Comparison of ENCODE assay signal across 1 cellular context in the genomic region with DNA sequence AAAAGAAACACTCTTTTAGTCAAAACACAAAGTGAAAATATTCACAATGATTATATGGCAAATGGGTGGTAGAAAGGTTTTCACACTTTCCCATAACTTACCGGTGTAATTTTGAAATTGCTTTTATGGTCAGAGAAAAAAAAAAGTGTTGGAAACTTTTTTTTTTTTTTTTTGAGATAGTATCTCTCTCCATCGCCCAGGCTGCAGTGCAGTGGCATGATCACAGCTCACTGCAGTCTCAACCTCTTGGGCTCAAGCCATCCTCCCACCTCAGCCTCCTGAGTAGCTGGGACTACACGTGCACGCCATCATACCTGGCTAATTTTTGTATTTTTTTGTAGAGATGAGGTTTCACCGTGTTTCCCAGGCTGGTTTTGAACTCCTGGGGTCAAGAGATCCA.
TF ChIP-seq lines count a peak whose summit lies in the region.

No MANE protein-coding gene starts in this region.

TF ChIP-seq in HepG2, 621 proteins besides CTCF, POLR2A, EP300 and RAD21 (continued from another document):
- TF ChIP-seq, protein P1, sequence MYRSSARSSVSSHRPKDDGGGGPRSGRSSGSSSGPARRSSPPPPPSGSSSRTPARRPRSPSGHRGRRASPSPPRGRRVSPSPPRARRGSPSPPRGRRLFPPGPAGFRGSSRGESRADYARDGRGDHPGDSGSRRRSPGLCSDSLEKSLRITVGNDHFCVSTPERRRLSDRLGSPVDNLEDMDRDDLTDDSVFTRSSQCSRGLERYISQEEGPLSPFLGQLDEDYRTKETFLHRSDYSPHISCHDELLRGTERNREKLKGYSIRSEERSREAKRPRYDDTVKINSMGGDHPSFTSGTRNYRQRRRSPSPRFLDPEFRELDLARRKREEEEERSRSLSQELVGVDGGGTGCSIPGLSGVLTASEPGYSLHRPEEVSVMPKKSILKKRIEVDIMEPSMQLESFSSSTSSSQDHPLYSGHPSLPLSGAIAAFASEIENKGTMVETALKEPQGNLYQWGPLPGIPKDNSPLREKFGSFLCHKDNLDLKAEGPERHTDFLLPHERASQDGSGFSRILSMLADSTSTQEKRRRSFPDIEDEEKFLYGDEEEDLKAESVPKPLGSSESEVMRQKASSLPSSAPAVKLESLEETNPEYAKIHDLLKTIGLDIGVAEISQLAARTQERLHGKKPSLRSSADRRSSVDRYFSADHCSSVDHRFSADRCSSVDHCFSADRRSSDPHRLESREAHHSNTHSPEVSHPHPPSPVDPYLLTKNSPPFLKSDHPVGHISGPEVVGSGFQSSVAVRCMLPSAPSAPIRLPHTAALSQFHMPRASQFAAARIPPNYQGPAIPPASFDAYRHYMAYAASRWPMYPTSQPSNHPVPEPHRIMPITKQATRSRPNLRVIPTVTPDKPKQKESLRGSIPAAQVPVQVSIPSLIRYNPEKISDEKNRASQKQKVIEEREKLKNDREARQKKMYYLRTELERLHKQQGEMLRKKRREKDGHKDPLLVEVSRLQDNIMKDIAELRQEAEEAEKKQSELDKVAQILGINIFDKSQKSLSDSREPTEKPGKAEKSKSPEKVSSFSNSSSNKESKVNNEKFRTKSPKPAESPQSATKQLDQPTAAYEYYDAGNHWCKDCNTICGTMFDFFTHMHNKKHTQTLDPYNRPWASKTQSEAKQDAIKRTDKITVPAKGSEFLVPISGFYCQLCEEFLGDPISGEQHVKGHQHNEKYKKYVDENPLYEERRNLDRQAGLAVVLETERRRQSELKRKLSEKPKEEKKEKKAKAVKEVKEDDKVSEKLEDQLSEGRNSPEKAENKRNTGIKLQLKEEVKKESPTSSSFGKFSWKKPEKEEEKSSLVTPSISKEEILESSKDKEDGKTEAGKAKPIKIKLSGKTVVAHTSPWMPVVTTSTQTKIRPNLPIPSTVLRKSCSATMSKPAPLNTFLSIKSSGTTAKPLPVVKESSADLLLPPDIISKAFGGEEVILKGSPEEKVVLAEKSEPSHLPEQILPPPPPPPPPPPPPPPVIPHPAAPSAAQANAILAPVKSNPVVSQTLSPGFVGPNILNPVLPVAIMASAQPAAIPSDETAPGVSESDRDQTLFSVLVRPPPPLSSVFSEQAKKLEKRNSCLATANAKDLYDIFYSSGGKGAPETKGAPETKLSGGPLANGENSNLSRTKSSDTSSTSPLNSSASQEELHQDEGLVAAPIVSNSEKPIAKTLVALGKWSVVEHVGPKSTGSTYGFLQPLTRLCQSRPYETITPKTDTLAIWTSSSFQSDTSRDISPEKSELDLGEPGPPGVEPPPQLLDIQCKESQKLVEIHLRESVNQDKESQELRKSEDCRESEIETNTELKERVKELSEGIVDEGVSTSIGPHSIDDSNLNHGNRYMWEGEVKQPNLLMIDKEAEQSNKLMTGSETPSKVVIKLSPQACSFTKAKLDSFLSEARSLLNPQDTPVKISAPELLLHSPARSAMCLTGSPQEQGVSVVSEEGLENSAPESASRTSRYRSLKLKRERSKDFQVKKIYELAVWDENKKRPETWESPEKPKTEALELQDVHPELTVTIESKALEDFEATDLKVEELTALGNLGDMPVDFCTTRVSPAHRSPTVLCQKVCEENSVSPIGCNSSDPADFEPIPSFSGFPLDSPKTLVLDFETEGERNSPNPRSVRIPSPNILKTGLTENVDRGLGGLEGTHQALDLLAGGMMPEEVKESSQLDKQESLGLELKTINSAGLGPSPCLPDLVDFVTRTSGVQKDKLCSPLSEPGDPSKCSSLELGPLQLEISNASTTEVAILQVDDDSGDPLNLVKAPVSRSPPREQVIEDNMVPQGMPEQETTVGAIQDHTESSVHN (CRISPR knock-in tag; IDR thresholded peaks at IDR 0.05) = no peak
- no peak for TF ChIP-seq DNMT1 (CRISPR knock-in tag; IDR thresholded peaks at IDR 0.05)
- TF ChIP-seq, protein P2, sequence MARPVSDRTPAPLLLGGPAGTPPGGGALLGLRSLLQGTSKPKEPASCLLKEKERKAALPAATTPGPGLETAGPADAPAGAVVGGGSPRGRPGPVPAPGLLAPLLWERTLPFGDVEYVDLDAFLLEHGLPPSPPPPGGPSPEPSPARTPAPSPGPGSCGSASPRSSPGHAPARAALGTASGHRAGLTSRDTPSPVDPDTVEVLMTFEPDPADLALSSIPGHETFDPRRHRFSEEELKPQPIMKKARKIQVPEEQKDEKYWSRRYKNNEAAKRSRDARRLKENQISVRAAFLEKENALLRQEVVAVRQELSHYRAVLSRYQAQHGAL (CRISPR knock-in tag; IDR thresholded peaks at IDR 0.05; ENCODE audit: not compliant biosample characterization) = no peak
- TF ChIP-seq U2AF1 (optimal IDR thresholded peaks at IDR 0.05; ENCODE audit: low read depth, low read length) = no peak
- no peak for TF ChIP-seq KDM5B (CRISPR knock-in tag; IDR thresholded peaks at IDR 0.05; ENCODE audit: borderline replicate concordance)
- TF ChIP-seq, protein P3, sequence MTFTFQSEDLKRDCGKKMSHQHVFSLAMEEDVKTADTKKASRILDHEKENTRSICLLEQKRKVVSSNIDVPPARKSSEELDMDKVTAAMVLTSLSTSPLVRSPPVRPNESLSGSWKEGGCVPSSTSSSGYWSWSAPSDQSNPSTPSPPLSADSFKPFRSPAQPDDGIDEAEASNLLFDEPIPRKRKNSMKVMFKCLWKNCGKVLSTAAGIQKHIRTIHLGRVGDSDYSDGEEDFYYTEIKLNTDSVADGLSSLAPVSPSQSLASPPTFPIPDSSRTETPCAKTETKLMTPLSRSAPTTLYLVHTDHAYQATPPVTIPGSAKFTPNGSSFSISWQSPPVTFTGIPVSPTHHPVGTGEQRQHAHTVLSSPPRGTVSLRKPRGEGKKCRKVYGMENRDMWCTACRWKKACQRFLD (CRISPR knock-in tag; IDR thresholded peaks at IDR 0.05; ENCODE audit: borderline replicate concordance) = no peak
- no peak for TF ChIP-seq SETDB1 (CRISPR knock-in tag; IDR thresholded peaks at IDR 0.05; ENCODE audit: borderline replicate concordance)
- no peak for TF ChIP-seq RXRB (CRISPR knock-in tag; IDR thresholded peaks at IDR 0.05; ENCODE audit: borderline replicate concordance)
